32 cellular contexts compared by ENCODE assay signal in the genomic region with DNA sequence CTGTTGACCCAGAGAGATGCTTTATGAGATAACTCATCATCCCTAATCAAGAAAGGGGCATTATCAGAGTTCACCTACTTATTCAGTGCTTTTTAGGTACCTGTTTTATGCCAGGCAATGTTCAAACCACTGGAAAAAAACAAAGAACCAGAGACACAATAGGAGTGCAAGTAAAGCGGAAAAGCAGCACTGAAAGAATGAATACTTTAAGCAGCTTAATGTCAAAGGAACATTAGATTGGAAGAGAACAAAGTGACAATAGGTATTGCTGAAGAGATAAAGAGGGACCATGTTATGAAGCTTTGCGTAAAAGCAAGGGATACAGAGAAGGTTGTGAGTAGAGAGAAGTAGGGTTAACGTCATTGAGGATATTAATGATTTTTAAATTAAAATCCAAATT. TPM values are rescaled to one million over a fixed set of nuclear protein-coding genes. Genes with fewer than 3 reads are reported as not detected.
"Had no signal": no experiment of that assay in that cellular context is flagged by ENCODE, and none has a peak within 500 bp of the region (broad histone marks: within the 10 kb centered on the region; RNA-seq: fewer than 3 reads in every experiment).

No MANE protein-coding gene starts in this region.

- H3K27me3 ChIP-seq: colonic mucosa, dorsolateral prefrontal cortex, esophagus muscularis mucosa, esophagus squamous epithelium, foreskin keratinocyte, gastrocnemius medialis, gastroesophageal sphincter, heart left ventricle, heart right ventricle had no signal

- H3K27ac Mint-ChIP-seq: dendritic cell treated with granulocyte-macrophage colony-stimulating factor and Interleukin-4, amounts not matched to agents 40 ng/mL and 50 ng/mL, for 4 days; effector memory CD8-positive, alpha-beta T cell; endodermal cell had no signal

- DNase-seq: colonic mucosa; cortex of kidney; dermis blood vessel endothelial cell; dorsolateral prefrontal cortex; effector CD4-positive, alpha-beta T cell; effector CD8-positive, alpha-beta T cell; effector memory CD4-positive, alpha-beta T cell; effector memory CD8-positive, alpha-beta T cell; endodermal cell; erythroblast; esophagus squamous epithelium; foreskin fibroblast; foreskin keratinocyte; foreskin melanocyte; gastrocnemius medialis; glutamatergic neuron; head of caudate nucleus; heart left ventricle; heart right ventricle had no signal

- H3K27ac ChIP-seq: colonic mucosa, coronary artery, dorsolateral prefrontal cortex, epithelial cell of prostate, esophagus muscularis mucosa, esophagus squamous epithelium, foreskin keratinocyte, gastrocnemius medialis, heart left ventricle, heart right ventricle had no signal

- H3K4me1 ChIP-seq: colonic mucosa, esophagus squamous epithelium, foreskin keratinocyte, heart left ventricle had no signal

- ATAC-seq: effector memory CD8-positive, alpha-beta T cell; esophagus mucosa; foreskin keratinocyte; gastrocnemius medialis; gastroesophageal sphincter; heart left ventricle; heart right ventricle had no signal

- H3K4me3 ChIP-seq: colonic mucosa, coronary artery, dorsolateral prefrontal cortex, esophagus muscularis mucosa, esophagus squamous epithelium, gastrocnemius medialis, gastroesophageal sphincter, heart left ventricle, heart right ventricle had no signal

- H3K4me1 Mint-ChIP-seq: endodermal cell had no signal

- H3K9me3 Mint-ChIP-seq: dendritic cell treated with granulocyte-macrophage colony-stimulating factor and Interleukin-4, amounts not matched to agents 40 ng/mL and 50 ng/mL, for 4 days; endodermal cell had no signal

- FAIRE-seq: colon, endometrium, endothelial cell of umbilical vein, frontal cortex had no signal

- H3K4me3 Mint-ChIP-seq: dendritic cell treated with granulocyte-macrophage colony-stimulating factor and Interleukin-4, amounts not matched to agents 40 ng/mL and 50 ng/mL, for 4 days; effector memory CD8-positive, alpha-beta T cell; endodermal cell had no signal

- H3K27me3 Mint-ChIP-seq: dendritic cell treated with granulocyte-macrophage colony-stimulating factor and Interleukin-4, amounts not matched to agents 40 ng/mL and 50 ng/mL, for 4 days; effector memory CD8-positive, alpha-beta T cell had no signal

- H3K36me3 ChIP-seq: colonic mucosa, esophagus muscularis mucosa, esophagus squamous epithelium, gastrocnemius medialis, gastroesophageal sphincter, heart left ventricle, heart right ventricle had no signal

- H3K9me3 ChIP-seq: colonic mucosa, esophagus muscularis mucosa, esophagus squamous epithelium, gastrocnemius medialis, gastroesophageal sphincter, heart left ventricle, heart right ventricle had no signal

RNA-seq across cellular contexts. Expression of a gene that starts 11.3 kb away (rescaled TPM):
- total RNA-seq: dermis blood vessel endothelial cell, dermis microvascular lymphatic vessel endothelial cell, endothelial cell of umbilical vein, fibroblast of lung, fibroblast of villous mesenchyme, foreskin keratinocyte had no signal
